ENCODE assay signal across 23 cellular contexts in genomic region chr4:25549413-25549812, GRCh38.
"Had no signal": no experiment of that assay in that cellular context is flagged by ENCODE, and none has a peak within 500 bp of the region (broad histone marks: within the 10 kb centered on the region; RNA-seq: fewer than 3 reads in every experiment).

No MANE protein-coding gene starts in this region.

- H3K4me2 ChIP-seq: hepatocyte had no signal

- H3K4me1 ChIP-seq: foreskin keratinocyte, gastrocnemius medialis, heart left ventricle, heart right ventricle had no signal

- H3K79me2 ChIP-seq: hepatocyte had no signal

- DNase-seq: colonic mucosa; cortex of kidney; dermis blood vessel endothelial cell; dorsolateral prefrontal cortex; effector CD4-positive, alpha-beta T cell; effector CD8-positive, alpha-beta T cell; effector memory CD4-positive, alpha-beta T cell; effector memory CD8-positive, alpha-beta T cell; endodermal cell; erythroblast; esophagus squamous epithelium; foreskin keratinocyte; foreskin melanocyte; gastrocnemius medialis; glutamatergic neuron; head of caudate nucleus; heart left ventricle; heart right ventricle had no signal

- H3K9me3 ChIP-seq: colonic mucosa, esophagus muscularis mucosa, esophagus squamous epithelium, gastrocnemius medialis, gastroesophageal sphincter had no signal

- H3K4me3 ChIP-seq: colonic mucosa, coronary artery, dorsolateral prefrontal cortex, esophagus muscularis mucosa, esophagus squamous epithelium, gastrocnemius medialis, gastroesophageal sphincter, heart left ventricle, heart right ventricle, hepatocyte had no signal

- H3K27me3 ChIP-seq: colonic mucosa, dorsolateral prefrontal cortex, esophagus muscularis mucosa, esophagus squamous epithelium, foreskin keratinocyte, gastrocnemius medialis, gastroesophageal sphincter, hepatocyte had no signal

- H3K36me3 ChIP-seq: colonic mucosa, esophagus muscularis mucosa, esophagus squamous epithelium, gastrocnemius medialis, gastroesophageal sphincter, heart left ventricle, heart right ventricle had no signal

- H2AFZ ChIP-seq: hepatocyte had no signal

- H3K27ac ChIP-seq: colonic mucosa, coronary artery, dorsolateral prefrontal cortex, epithelial cell of prostate, esophagus muscularis mucosa, esophagus squamous epithelium, foreskin keratinocyte, gastrocnemius medialis, gastroesophageal sphincter, heart left ventricle, heart right ventricle, hepatocyte had no signal
